1 cellular context compared by ENCODE assay signal in genomic region chr16:11575223-11575589, GRCh38.
A peak's percentile ranks its signal among the peaks of the same experiment; 100 is the strongest.
TF ChIP-seq lines count a peak whose summit lies in the region.

No MANE protein-coding gene starts in this region.

TF ChIP-seq in HepG2, 621 proteins besides CTCF, POLR2A, EP300 and RAD21 (continues in another document):
- TF ChIP-seq ZNF546 (CRISPR knock-in tag; conservative IDR thresholded peaks at IDR 0.05) (0 out of 2 replicates have a peak, but pooled peaks have one; percentile 22), HIVEP1 (CRISPR knock-in tag; IDR thresholded peaks at IDR 0.05) (no peak), ZNF564 (CRISPR knock-in tag; IDR thresholded peaks at IDR 0.05) (0 out of 2 replicates have a peak, but pooled peaks have one; percentile 61), ELF4 (CRISPR knock-in tag; IDR thresholded peaks at IDR 0.05; ENCODE audit: borderline replicate concordance) (0 out of 2 replicates have a peak, but pooled peaks have one; percentile 2), NCOA5 (CRISPR knock-in tag; IDR thresholded peaks at IDR 0.05) (no peak), ZBTB2 (CRISPR knock-in tag; IDR thresholded peaks at IDR 0.05; ENCODE audit: low read depth) (no peak), ZSCAN20 (CRISPR knock-in tag; IDR thresholded peaks at IDR 0.05; ENCODE audit: borderline replicate concordance) (no peak), MEF2D (CRISPR knock-in tag; IDR thresholded peaks at IDR 0.05) (no peak), LCORL (IDR thresholded peaks at IDR 0.05) (no peak), LCORL (CRISPR knock-in tag; IDR thresholded peaks at IDR 0.05) (peak; percentile 6; the same call in 1 of the 2 replicates), ZMYM2 (CRISPR knock-in tag; IDR thresholded peaks at IDR 0.05) (no peak), HNF1B (CRISPR knock-in tag; IDR thresholded peaks at IDR 0.05) (no peak), SIN3A (IDR thresholded peaks at IDR 0.05; ENCODE audit: borderline replicate concordance, low read depth, low read length) (no peak), PLRG1 (conservative IDR thresholded peaks at IDR 0.05) (no peak), ERF (CRISPR knock-in tag; IDR thresholded peaks at IDR 0.05) (no peak), PHF20 (CRISPR knock-in tag; IDR thresholded peaks at IDR 0.05) (0 out of 2 replicates have a peak, but pooled peaks have one; percentile 9), ZBTB1 (CRISPR knock-in tag; IDR thresholded peaks at IDR 0.05; ENCODE audit: borderline replicate concordance) (no peak), PBX3 (CRISPR knock-in tag; IDR thresholded peaks at IDR 0.05; ENCODE audit: borderline replicate concordance) (no peak), JUND (CRISPR knock-in tag; IDR thresholded peaks at IDR 0.05) (peak; percentile 22; the same call in 1 of the 2 replicates), ZNF224 (CRISPR knock-in tag; IDR thresholded peaks at IDR 0.05) (no peak), ZFP36 (IDR thresholded peaks at IDR 0.05; ENCODE audit: borderline replicate concordance, low read depth, low read length, partially characterized antibody) (no peak), FOXJ3 (CRISPR knock-in tag; IDR thresholded peaks at IDR 0.05; ENCODE audit: borderline replicate concordance) (no peak), ZNF629 (CRISPR knock-in tag; conservative IDR thresholded peaks at IDR 0.05) (no peak), SP1 (IDR thresholded peaks at IDR 0.05) (no peak), SP1 (CRISPR knock-in tag; IDR thresholded peaks at IDR 0.05) (no peak), ZNF780A (CRISPR knock-in tag; IDR thresholded peaks at IDR 0.05) (no peak), NFATC3 (CRISPR knock-in tag; IDR thresholded peaks at IDR 0.05) (no peak), HHEX (CRISPR knock-in tag; IDR thresholded peaks at IDR 0.05) (no peak), GZF1 (CRISPR knock-in tag; IDR thresholded peaks at IDR 0.05) (no peak), RBM39 (IDR thresholded peaks at IDR 0.05; ENCODE audit: low read depth, low read length, poor library complexity, severe bottlenecking) (no peak), ZNF674 (CRISPR knock-in tag; IDR thresholded peaks at IDR 0.05; ENCODE audit: low read depth) (0 out of 2 replicates have a peak, but pooled peaks have one; percentile 48), ZSCAN25 (CRISPR knock-in tag; IDR thresholded peaks at IDR 0.05) (no peak), SMC3 (IDR thresholded peaks at IDR 0.05; ENCODE audit: low read length) (no peak), SALL1 (CRISPR knock-in tag; IDR thresholded peaks at IDR 0.05) (no peak), CCDC6 (CRISPR knock-in tag; IDR thresholded peaks at IDR 0.05) (0 out of 2 replicates have a peak, but pooled peaks have one; percentile 22), RAD51 (IDR thresholded peaks at IDR 0.05; ENCODE audit: borderline replicate concordance) (no peak), REXO4 (CRISPR knock-in tag; IDR thresholded peaks at IDR 0.05; ENCODE audit: borderline replicate concordance) (no peak), SNRNP70 (IDR thresholded peaks at IDR 0.05; ENCODE audit: low read depth, low read length) (no peak), SOX5 (CRISPR knock-in tag; IDR thresholded peaks at IDR 0.05; ENCODE audit: borderline replicate concordance) (no peak), XRCC5 (optimal IDR thresholded peaks at IDR 0.05; ENCODE audit: low read length) (no peak), GABPA (IDR thresholded peaks at IDR 0.05; ENCODE audit: low read depth, low read length) (no peak), GABPA (CRISPR knock-in tag; IDR thresholded peaks at IDR 0.05; ENCODE audit: low read depth) (no peak), SAFB2 (CRISPR knock-in tag; IDR thresholded peaks at IDR 0.05; ENCODE audit: borderline replicate concordance, low read depth) (no peak), SRSF1 (optimal IDR thresholded peaks at IDR 0.05; ENCODE audit: low read depth, low read length) (no peak), ADNP (CRISPR knock-in tag; IDR thresholded peaks at IDR 0.05) (no peak), ZNF788 (CRISPR knock-in tag; IDR thresholded peaks at IDR 0.05; ENCODE audit: borderline replicate concordance) (no peak), ZBTB7A (CRISPR knock-in tag; IDR thresholded peaks at IDR 0.05) (peak; percentile 9; the same call in 1 of the 2 replicates)
- TF ChIP-seq, protein P1, sequence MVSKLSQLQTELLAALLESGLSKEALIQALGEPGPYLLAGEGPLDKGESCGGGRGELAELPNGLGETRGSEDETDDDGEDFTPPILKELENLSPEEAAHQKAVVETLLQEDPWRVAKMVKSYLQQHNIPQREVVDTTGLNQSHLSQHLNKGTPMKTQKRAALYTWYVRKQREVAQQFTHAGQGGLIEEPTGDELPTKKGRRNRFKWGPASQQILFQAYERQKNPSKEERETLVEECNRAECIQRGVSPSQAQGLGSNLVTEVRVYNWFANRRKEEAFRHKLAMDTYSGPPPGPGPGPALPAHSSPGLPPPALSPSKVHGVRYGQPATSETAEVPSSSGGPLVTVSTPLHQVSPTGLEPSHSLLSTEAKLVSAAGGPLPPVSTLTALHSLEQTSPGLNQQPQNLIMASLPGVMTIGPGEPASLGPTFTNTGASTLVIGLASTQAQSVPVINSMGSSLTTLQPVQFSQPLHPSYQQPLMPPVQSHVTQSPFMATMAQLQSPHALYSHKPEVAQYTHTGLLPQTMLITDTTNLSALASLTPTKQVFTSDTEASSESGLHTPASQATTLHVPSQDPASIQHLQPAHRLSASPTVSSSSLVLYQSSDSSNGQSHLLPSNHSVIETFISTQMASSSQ (IDR thresholded peaks at IDR 0.05; ENCODE audit: low read depth) = no peak
- TF ChIP-seq, protein P1 (CRISPR knock-in tag; IDR thresholded peaks at IDR 0.05; ENCODE audit: borderline replicate concordance) = no peak
- TF ChIP-seq, protein P2, sequence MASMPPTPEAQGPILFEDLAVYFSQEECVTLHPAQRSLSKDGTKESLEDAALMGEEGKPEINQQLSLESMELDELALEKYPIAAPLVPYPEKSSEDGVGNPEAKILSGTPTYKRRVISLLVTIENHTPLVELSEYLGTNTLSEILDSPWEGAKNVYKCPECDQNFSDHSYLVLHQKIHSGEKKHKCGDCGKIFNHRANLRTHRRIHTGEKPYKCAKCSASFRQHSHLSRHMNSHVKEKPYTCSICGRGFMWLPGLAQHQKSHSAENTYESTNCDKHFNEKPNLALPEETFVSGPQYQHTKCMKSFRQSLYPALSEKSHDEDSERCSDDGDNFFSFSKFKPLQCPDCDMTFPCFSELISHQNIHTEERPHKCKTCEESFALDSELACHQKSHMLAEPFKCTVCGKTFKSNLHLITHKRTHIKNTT (CRISPR knock-in tag; IDR thresholded peaks at IDR 0.05) = 0 out of 2 replicates have a peak, but pooled peaks have one; percentile 22
- TF ChIP-seq, protein P3, sequence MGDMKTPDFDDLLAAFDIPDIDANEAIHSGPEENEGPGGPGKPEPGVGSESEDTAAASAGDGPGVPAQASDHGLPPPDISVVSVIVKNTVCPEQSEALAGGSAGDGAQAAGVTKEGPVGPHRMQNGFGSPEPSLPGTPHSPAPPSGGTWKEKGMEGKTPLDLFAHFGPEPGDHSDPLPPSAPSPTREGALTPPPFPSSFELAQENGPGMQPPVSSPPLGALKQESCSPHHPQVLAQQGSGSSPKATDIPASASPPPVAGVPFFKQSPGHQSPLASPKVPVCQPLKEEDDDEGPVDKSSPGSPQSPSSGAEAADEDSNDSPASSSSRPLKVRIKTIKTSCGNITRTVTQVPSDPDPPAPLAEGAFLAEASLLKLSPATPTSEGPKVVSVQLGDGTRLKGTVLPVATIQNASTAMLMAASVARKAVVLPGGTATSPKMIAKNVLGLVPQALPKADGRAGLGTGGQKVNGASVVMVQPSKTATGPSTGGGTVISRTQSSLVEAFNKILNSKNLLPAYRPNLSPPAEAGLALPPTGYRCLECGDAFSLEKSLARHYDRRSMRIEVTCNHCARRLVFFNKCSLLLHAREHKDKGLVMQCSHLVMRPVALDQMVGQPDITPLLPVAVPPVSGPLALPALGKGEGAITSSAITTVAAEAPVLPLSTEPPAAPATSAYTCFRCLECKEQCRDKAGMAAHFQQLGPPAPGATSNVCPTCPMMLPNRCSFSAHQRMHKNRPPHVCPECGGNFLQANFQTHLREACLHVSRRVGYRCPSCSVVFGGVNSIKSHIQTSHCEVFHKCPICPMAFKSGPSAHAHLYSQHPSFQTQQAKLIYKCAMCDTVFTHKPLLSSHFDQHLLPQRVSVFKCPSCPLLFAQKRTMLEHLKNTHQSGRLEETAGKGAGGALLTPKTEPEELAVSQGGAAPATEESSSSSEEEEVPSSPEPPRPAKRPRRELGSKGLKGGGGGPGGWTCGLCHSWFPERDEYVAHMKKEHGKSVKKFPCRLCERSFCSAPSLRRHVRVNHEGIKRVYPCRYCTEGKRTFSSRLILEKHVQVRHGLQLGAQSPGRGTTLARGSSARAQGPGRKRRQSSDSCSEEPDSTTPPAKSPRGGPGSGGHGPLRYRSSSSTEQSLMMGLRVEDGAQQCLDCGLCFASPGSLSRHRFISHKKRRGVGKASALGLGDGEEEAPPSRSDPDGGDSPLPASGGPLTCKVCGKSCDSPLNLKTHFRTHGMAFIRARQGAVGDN (CRISPR knock-in tag; IDR thresholded peaks at IDR 0.05) = peak; percentile 40; the same call in 1 of the 2 replicates
- TF ChIP-seq, protein P4, sequence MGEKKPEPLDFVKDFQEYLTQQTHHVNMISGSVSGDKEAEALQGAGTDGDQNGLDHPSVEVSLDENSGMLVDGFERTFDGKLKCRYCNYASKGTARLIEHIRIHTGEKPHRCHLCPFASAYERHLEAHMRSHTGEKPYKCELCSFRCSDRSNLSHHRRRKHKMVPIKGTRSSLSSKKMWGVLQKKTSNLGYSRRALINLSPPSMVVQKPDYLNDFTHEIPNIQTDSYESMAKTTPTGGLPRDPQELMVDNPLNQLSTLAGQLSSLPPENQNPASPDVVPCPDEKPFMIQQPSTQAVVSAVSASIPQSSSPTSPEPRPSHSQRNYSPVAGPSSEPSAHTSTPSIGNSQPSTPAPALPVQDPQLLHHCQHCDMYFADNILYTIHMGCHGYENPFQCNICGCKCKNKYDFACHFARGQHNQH (CRISPR knock-in tag; IDR thresholded peaks at IDR 0.05) = no peak
- TF ChIP-seq, protein P5, sequence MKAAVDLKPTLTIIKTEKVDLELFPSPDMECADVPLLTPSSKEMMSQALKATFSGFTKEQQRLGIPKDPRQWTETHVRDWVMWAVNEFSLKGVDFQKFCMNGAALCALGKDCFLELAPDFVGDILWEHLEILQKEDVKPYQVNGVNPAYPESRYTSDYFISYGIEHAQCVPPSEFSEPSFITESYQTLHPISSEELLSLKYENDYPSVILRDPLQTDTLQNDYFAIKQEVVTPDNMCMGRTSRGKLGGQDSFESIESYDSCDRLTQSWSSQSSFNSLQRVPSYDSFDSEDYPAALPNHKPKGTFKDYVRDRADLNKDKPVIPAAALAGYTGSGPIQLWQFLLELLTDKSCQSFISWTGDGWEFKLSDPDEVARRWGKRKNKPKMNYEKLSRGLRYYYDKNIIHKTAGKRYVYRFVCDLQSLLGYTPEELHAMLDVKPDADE (CRISPR knock-in tag; IDR thresholded peaks at IDR 0.05) = peak; percentile 81; the same call in 1 of the 2 replicates
